In the genomic region with DNA sequence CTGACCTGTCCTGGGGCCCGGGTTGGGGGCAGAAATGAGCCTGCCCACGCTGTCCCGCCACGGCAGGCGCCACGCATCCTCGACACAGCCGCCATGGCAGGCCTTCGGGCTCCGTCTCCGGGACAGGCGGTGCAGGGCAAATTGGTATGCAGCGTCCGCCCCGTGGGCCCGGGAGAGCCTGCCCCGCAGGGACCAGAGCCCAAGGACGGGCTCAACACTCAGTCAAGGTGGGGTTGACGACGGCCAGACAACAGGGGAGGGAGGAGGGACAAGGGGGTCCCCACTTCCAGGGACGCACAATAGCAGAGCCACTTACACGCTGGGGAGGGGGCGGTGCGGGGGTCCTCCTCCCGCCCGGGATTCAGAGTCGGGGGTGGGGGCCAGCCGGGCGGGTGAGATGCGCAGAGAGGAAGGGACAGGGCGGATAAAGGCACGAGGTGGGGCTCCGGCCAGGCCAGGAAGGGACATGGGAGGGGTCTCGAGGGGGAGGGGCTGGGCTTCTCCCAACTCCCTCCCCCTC, we compare ENCODE assay signal across 1 cellular context.
TF ChIP-seq lines count a peak whose summit lies in the region.

No MANE protein-coding gene starts in this region.

TF ChIP-seq in endothelial cell of umbilical vein, 7 proteins besides CTCF, POLR2A, EP300 and RAD21:
- TF ChIP-seq POLR2AphosphoS5 (IDR thresholded peaks at IDR 0.05; ENCODE audit: insufficient read depth, low read depth, low read length) = no peak
- TF ChIP-seq GATA2 (IDR thresholded peaks at IDR 0.05; ENCODE audit: insufficient read depth, insufficient read length, low read depth, low read length) = no peak
- no peak for TF ChIP-seq EZH2 (IDR thresholded peaks at IDR 0.05; ENCODE audit: borderline replicate concordance, low read depth, low read length, severe bottlenecking)
- no peak for TF ChIP-seq FOS (IDR thresholded peaks at IDR 0.05; ENCODE audit: borderline replicate concordance, insufficient read depth, low read length)
- TF ChIP-seq, protein P1, sequence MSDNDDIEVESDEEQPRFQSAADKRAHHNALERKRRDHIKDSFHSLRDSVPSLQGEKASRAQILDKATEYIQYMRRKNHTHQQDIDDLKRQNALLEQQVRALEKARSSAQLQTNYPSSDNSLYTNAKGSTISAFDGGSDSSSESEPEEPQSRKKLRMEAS (IDR thresholded peaks at IDR 0.05; ENCODE audit: insufficient read depth, insufficient read length) = no peak
- TF ChIP-seq MYC (IDR thresholded peaks at IDR 0.05; ENCODE audit: low read depth, low read length) = no peak
- TF ChIP-seq JUN (IDR thresholded peaks at IDR 0.05; ENCODE audit: borderline replicate concordance, insufficient read depth, insufficient read length, low read depth) = no peak
